Comparison of ENCODE assay signal across 25 cellular contexts in the genomic region with DNA sequence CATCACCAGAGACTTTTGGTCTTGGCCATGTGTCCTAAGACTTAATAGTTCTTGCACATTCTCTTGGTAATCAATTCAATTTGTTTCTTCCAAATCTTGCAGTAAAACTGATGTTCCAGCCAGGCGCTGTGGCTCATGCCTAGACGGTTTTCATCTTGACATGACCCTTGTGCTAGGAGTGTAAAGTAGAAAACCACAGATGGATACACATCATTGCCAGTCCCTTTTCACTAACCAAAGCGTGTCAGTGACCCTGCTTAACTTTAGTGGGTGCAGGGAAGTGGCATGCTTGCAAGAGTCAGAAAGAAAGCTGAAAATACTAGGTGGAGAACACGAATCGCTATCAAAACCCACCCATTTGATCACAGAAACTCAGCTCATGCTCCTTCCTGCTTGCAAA. TPM values are rescaled to one million over a fixed set of nuclear protein-coding genes. Genes with fewer than 3 reads are reported as not detected.
DNase-seq lines count a peak whose midpoint lies in the region; ATAC-seq and TF ChIP-seq lines count a peak whose summit lies in the region.
"Had no signal": no experiment of that assay in that cellular context is flagged by ENCODE, and none has a peak within 500 bp of the region (broad histone marks: within the 10 kb centered on the region; RNA-seq: fewer than 3 reads in every experiment).

No MANE protein-coding gene starts in this region.

- H3K4me1 Mint-ChIP-seq in activated B cell treated with CpG ODN at 0.5 μM for 24 hours (peaks cover 7% of the 10 kb centered on the region), osteocyte (ENCODE audit: unreplicated experiment) (peaks cover 18% of the 10 kb centered on the region)

- H3K9me3 Mint-ChIP-seq in activated B cell treated with CpG ODN at 0.5 μM for 24 hours, result peaks cover 2% of the 10 kb centered on the region
- no peaks in the 10 kb centered on the region for H3K9me3 Mint-ChIP-seq in osteocyte (ENCODE audit: unreplicated experiment)
- H3K9me3 Mint-ChIP-seq: activated naive CD4-positive, alpha-beta T cell treated with anti-CD3 and anti-CD28 coated beads, Interleukin-2, amount 10 ng/mL, durations not matched to agents 7 days and 5 days; activated T-cell treated with anti-CD3 and anti-CD28 coated beads, Interleukin-2, amount 50 U/mL, for 24 hours; dendritic cell treated with granulocyte-macrophage colony-stimulating factor and Interleukin-4, amounts not matched to agents 40 ng/mL and 50 ng/mL, for 4 days; T-cell had no signal

- intact Hi-C loops in activated B cell treated with CpG ODN at 0.5 μM for 24 hours (cut with micrococcal nuclease), result no loop called here

- H3K4me3 Mint-ChIP-seq in activated B cell treated with CpG ODN at 0.5 μM for 24 hours, result no peak overlapping the region
- no peak overlapping the region for H3K4me3 Mint-ChIP-seq in osteocyte (ENCODE audit: unreplicated experiment)
- H3K4me3 Mint-ChIP-seq: activated naive CD4-positive, alpha-beta T cell treated with anti-CD3 and anti-CD28 coated beads, Interleukin-2, amount 10 ng/mL, durations not matched to agents 7 days and 5 days; activated T-cell treated with anti-CD3 and anti-CD28 coated beads, Interleukin-2, amount 50 U/mL, for 24 hours; dendritic cell treated with granulocyte-macrophage colony-stimulating factor and Interleukin-4, amounts not matched to agents 40 ng/mL and 50 ng/mL, for 4 days; naive thymus-derived CD8-positive, alpha-beta T cell; T-cell had no signal

- ATAC-seq in GM21390 (IDR thresholded peaks at IDR 0.05; ENCODE audit: unreplicated experiment) (peak; percentile 58), activated B cell treated with CpG ODN at 0.5 μM for 24 hours (ENCODE audit: low read depth) (peak; percentile 31)
- ATAC-seq: naive thymus-derived CD8-positive, alpha-beta T cell; pancreas; right lobe of liver; T-cell had no signal

- H3K36me3 Mint-ChIP-seq in activated B cell treated with CpG ODN at 0.5 μM for 24 hours (ENCODE audit: low read depth) (no peaks in the 10 kb centered on the region), osteocyte (ENCODE audit: unreplicated experiment) (no peaks in the 10 kb centered on the region)
- H3K36me3 Mint-ChIP-seq: activated naive CD4-positive, alpha-beta T cell treated with anti-CD3 and anti-CD28 coated beads, Interleukin-2, amount 10 ng/mL, durations not matched to agents 7 days and 5 days; T-cell had no signal

- no peaks in the 10 kb centered on the region for H3K36me3 ChIP-seq in GM06990 (ENCODE audit: control insufficient read depth, insufficient read depth, low read length)
- H3K36me3 ChIP-seq: pancreas, right lobe of liver had no signal

- no peaks in the 10 kb centered on the region for H3K27me3 ChIP-seq in GM06990 (replicated peaks; ENCODE audit: control insufficient read depth, insufficient read depth, low read length)
- H3K27me3 ChIP-seq: right lobe of liver had no signal

- POLR2A ChIA-PET in activated B cell treated with CpG ODN at 0.5 μM for 24 hours (lab: Charles Lee), result interaction anchor here (0.8 kb wide), 1 partner anchor 22 kb away, joined by 3 read pairs; no protein-coding TSS in a partner anchor

- peak overlapping the region; percentile 14 for H3K4me3 ChIP-seq in GM06990 (replicated peaks; ENCODE audit: low read depth, low read length)
- H3K4me3 ChIP-seq: pancreas, right lobe of liver had no signal

- TF ChIP-seq CTCF in GM06990 (IDR thresholded peaks at IDR 0.05; ENCODE audit: insufficient read depth, low read length, poor library complexity, severe bottlenecking), result no peak
- TF ChIP-seq CTCF in activated B cell treated with CpG ODN at 0.5 μM for 24 hours (IDR thresholded peaks at IDR 0.05), result no peak
- TF ChIP-seq CTCF in osteocyte (IDR thresholded peaks at IDR 0.05), result no peak

- H3K27ac Mint-ChIP-seq in activated B cell treated with CpG ODN at 0.5 μM for 24 hours (no peak overlapping the region), osteocyte (ENCODE audit: unreplicated experiment) (no peak overlapping the region)
- H3K27ac Mint-ChIP-seq: activated naive CD4-positive, alpha-beta T cell treated with anti-CD3 and anti-CD28 coated beads, Interleukin-2, amount 10 ng/mL, durations not matched to agents 7 days and 5 days; activated T-cell treated with anti-CD3 and anti-CD28 coated beads, Interleukin-2, amount 50 U/mL, for 24 hours; dendritic cell treated with granulocyte-macrophage colony-stimulating factor and Interleukin-4, amounts not matched to agents 40 ng/mL and 50 ng/mL, for 4 days; naive thymus-derived CD8-positive, alpha-beta T cell; T-cell had no signal

- DNase-seq in GM06990 (ENCODE audit: extremely low read depth, insufficient read length) (peak; percentile 73), activated B cell treated with CpG ODN at 0.5 μM for 24 hours (no peak), osteocyte (ENCODE audit: extremely low spot score, unreplicated experiment) (peak; percentile 21), SW480 (ENCODE audit: low spot score) (no peak), NCI-H526 treated with DMSO at 0.1 percent for 48 hours (lab: John Stamatoyannopoulos, UW) (no peak), DMS53 treated with DMSO at 0.1 percent for 48 hours (lab: John Stamatoyannopoulos, UW; ENCODE audit: unreplicated experiment) (no peak)
- DNase-seq: activated CD8-positive, alpha-beta memory T cell treated with anti-CD3 and anti-CD28 coated beads for 24 hours; activated naive CD4-positive, alpha-beta T cell treated with anti-CD3 and anti-CD28 coated beads, Interleukin-2, amount 10 ng/mL, durations not matched to agents 7 days and 5 days; activated T-cell treated with anti-CD3 and anti-CD28 coated beads, Interleukin-2, amount 50 U/mL, for 24 hours; amygdala; DND-41; HCEC 1CT; head of caudate nucleus; Kasumi-1; naive thymus-derived CD8-positive, alpha-beta T cell; NCI-H1092 treated with DMSO at 0.1 percent for 48 hours; NCI-H1930; NCI-H226; pancreas; right lobe of liver; T-cell had no signal

- CTCF ChIA-PET in activated B cell treated with CpG ODN at 0.5 μM for 24 hours (lab: Charles Lee), result no interaction called here

- peaks cover 19% of the 10 kb centered on the region for H3K27me3 Mint-ChIP-seq in activated B cell treated with CpG ODN at 0.5 μM for 24 hours
- H3K27me3 Mint-ChIP-seq in osteocyte (ENCODE audit: unreplicated experiment), result peaks cover 2% of the 10 kb centered on the region

RNA-seq across cellular contexts. Expression of a gene that starts 18.0 kb away (rescaled TPM):
- total RNA-seq in activated B cell treated with CpG ODN at 0.5 μM for 24 hours (29.3 and 29.7 TPM in 2 replicates), osteocyte (0.42 and 0.54 TPM in 2 replicates)
- total RNA-seq: naive thymus-derived CD8-positive, alpha-beta T cell; right lobe of liver; subcutaneous adipose tissue; ureter had no signal

Comparison
In these comparisons a context has a peak if more than half of its experiments do, and no peak if none do; other contexts are left out.
1. DNase-seq: peak in GM06990 (single experiment) and osteocyte (single experiment); none in activated B cell treated with CpG ODN at 0.5 μM for 24 hours (single experiment), SW480 (single experiment), NCI-H526 treated with DMSO at 0.1 percent for 48 hours (single experiment) and DMS53 treated with DMSO at 0.1 percent for 48 hours (single experiment).
2. RNA of a gene that starts 18.0 kb away (total RNA-seq): 29.3 to 29.7 TPM in activated B cell treated with CpG ODN at 0.5 μM for 24 hours; 0.42 to 0.54 TPM in osteocyte; every median in the first group is over 10 times any median in the second.